In the genomic region with DNA sequence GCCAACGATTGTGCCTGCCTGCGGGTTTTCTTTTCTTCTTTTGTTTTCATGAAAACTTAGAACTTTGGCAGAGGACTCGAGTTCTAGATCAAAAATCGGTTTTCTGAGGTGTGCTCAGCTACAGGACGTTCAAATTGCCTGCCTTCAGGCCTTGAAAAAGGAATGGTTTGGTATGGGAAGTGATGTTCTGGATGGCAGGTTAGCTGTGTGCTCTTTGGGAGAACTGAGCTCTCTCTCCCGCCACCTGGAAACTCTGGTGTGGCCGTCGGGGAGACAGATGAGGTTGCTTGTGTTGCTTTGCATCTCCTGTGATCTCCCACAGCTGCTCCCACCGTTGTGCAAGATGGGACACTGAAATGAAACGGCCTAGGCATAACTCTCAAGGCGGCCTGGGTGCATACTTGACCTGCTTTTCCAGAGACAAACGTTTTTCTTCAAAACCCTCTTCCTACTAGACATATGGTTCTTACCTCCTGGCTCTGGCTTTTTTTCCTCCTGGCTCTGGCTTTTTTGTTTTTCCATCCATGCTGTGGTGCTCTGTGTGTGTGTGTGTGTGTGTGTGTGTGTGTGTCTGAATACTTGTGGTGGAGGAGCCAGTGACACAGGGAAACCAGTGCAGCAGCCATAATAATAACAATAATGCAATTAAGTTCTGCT, we compare ENCODE assay signal across 9 cellular contexts. TPM values are rescaled to one million over a fixed set of nuclear protein-coding genes. Genes with fewer than 3 reads are reported as not detected.
DNase-seq lines count a peak whose midpoint lies in the region; ATAC-seq, FAIRE-seq and TF ChIP-seq lines count a peak whose summit lies in the region.
"Had no signal": no experiment of that assay in that cellular context is flagged by ENCODE, and none has a peak within 500 bp of the region (broad histone marks: within the 10 kb centered on the region; RNA-seq: fewer than 3 reads in every experiment).

No MANE protein-coding gene starts in this region.

- H3K4me2 ChIP-seq in A549 = peak overlapping the region; percentile 80

- intact Hi-C loops in head of caudate nucleus (cut with DNase I) = loop anchor here (5.0 to 10.0 kb wide), 5 partner anchors 65 to 380 kb away; a partner anchor contains a TSS

- H3K4me1 Mint-ChIP-seq in activated CD8-positive, alpha-beta T cell treated with anti-CD3 and anti-CD28 coated beads, Interleukin-2, amount 10 ng/mL, durations not matched to agents 7 days and 5 days (ENCODE audit: low read depth) = peaks cover 8% of the 10 kb centered on the region

- H3K4me1 ChIP-seq in A549 = peaks cover 39% of the 10 kb centered on the region

- no peaks in the 10 kb centered on the region for H3K36me3 Mint-ChIP-seq in activated CD8-positive, alpha-beta T cell treated with anti-CD3 and anti-CD28 coated beads, Interleukin-2, amount 10 ng/mL, durations not matched to agents 7 days and 5 days (ENCODE audit: low read depth)

- peak in 1 of 2 experiments; percentile 12; a peak in 3 of 6 replicates for ATAC-seq in A549
- ATAC-seq in activated CD8-positive, alpha-beta T cell treated with anti-CD3 and anti-CD28 coated beads, Interleukin-2, amount 10 ng/mL, durations not matched to agents 7 days and 5 days = no peak
- ATAC-seq in GM21619 (IDR thresholded peaks at IDR 0.05; ENCODE audit: unreplicated experiment) = no peak
- no peak for ATAC-seq in GM21786 (IDR thresholded peaks at IDR 0.05; ENCODE audit: unreplicated experiment)

- no peaks in the 10 kb centered on the region for H3K9me3 ChIP-seq in A549
- H3K9me3 ChIP-seq: neutrophil had no signal

- POLR2A ChIA-PET in A549 (lab: Yijun Ruan, JAX) = interaction anchor here (1.6 to 2.4 kb wide), 2 partner anchors 85 to 88 kb away, joined by 3 to 6 read pairs; no protein-coding TSS in a partner anchor
- POLR2A ChIA-PET in activated CD8-positive, alpha-beta T cell treated with anti-CD3 and anti-CD28 coated beads, Interleukin-2, amount 10 ng/mL, durations not matched to agents 7 days and 5 days (lab: Charles Lee) = no interaction called here

- WGBS in A549 (ENCODE audit: missing lambda C conversion rate) = 5% methylated on average over 12 of the region's 12 CpGs

- TF ChIP-seq POLR2A in A549 (IDR thresholded peaks at IDR 0.05; ENCODE audit: low read length) = no peak

- TF ChIP-seq EP300 in A549 (IDR thresholded peaks at IDR 0.05) = no peak

- peaks cover 42% of the 10 kb centered on the region for H3K27me3 Mint-ChIP-seq in activated CD8-positive, alpha-beta T cell treated with anti-CD3 and anti-CD28 coated beads, Interleukin-2, amount 10 ng/mL, durations not matched to agents 7 days and 5 days (ENCODE audit: low read depth)

- no peaks in the 10 kb centered on the region for H3K9me3 Mint-ChIP-seq in activated CD8-positive, alpha-beta T cell treated with anti-CD3 and anti-CD28 coated beads, Interleukin-2, amount 10 ng/mL, durations not matched to agents 7 days and 5 days (ENCODE audit: insufficient read depth)

- H3K4me3 Mint-ChIP-seq in activated CD8-positive, alpha-beta T cell treated with anti-CD3 and anti-CD28 coated beads, Interleukin-2, amount 10 ng/mL, durations not matched to agents 7 days and 5 days = peak overlapping the region; percentile 60

- CTCF ChIA-PET in A549 (lab: Yijun Ruan, JAX) = interaction anchor here (0.8 to 2.9 kb wide), 10 partner anchors 10 to 312 kb away, joined by 3 to 13 read pairs (median 3); no protein-coding TSS in a partner anchor
- CTCF ChIA-PET in activated CD8-positive, alpha-beta T cell treated with anti-CD3 and anti-CD28 coated beads, Interleukin-2, amount 10 ng/mL, durations not matched to agents 7 days and 5 days (lab: Charles Lee) = no interaction called here

- no peak for TF ChIP-seq CTCF in A549 (IDR thresholded peaks at IDR 0.05)

- TF ChIP-seq RAD21 in A549 (conservative IDR thresholded peaks at IDR 0.05 in 1 of 2, IDR thresholded peaks at IDR 0.05 in 1 of 2) = no peak

- H3K27ac Mint-ChIP-seq in activated CD8-positive, alpha-beta T cell treated with anti-CD3 and anti-CD28 coated beads, Interleukin-2, amount 10 ng/mL, durations not matched to agents 7 days and 5 days = no peak overlapping the region

- FAIRE-seq in A549 (lab: Jason Lieb, UNC) = no peak

- peak overlapping the region; percentile 98 for H3K4me3 ChIP-seq in A549

- H3K27ac ChIP-seq in A549 = peak overlapping the region; percentile 91 to 94
- H3K27ac ChIP-seq: neutrophil had no signal

- DNase-seq in A549 (ENCODE audit: low read depth in 1 of 2, low spot score in 1 of 2) (peak in 1 of 2 experiments; percentile 36), H4 (ENCODE audit: low spot score) (peak; percentile 40), head of caudate nucleus (peak in 36 of 42 donors; percentile 2 to 64 (median 30)), putamen (ENCODE audit: low spot score) (peak; percentile 36), NAMALWA (ENCODE audit: low spot score) (no peak)
- no peak for DNase-seq in activated CD8-positive, alpha-beta T cell treated with anti-CD3 and anti-CD28 coated beads, Interleukin-2, amount 10 ng/mL, durations not matched to agents 7 days and 5 days

TF ChIP-seq in A549, 52 proteins besides CTCF, POLR2A, EP300 and RAD21:
- TF ChIP-seq RCOR1 (IDR thresholded peaks at IDR 0.05; ENCODE audit: low read depth, low read length) (no peak), KDM1A (IDR thresholded peaks at IDR 0.05; ENCODE audit: low read depth) (no peak), RFX5 (IDR thresholded peaks at IDR 0.05) (no peak), HOXA7 (CRISPR knock-in tag; IDR thresholded peaks at IDR 0.05) (no peak), HOXB13 (CRISPR knock-in tag; IDR thresholded peaks at IDR 0.05; ENCODE audit: low read depth) (no peak), NFE2L2 (conservative IDR thresholded peaks at IDR 0.05; ENCODE audit: low read length) (no peak), ZSCAN20 (CRISPR knock-in tag; IDR thresholded peaks at IDR 0.05) (no peak), CBX8 (IDR thresholded peaks at IDR 0.05) (no peak)
- TF ChIP-seq, protein P1, sequence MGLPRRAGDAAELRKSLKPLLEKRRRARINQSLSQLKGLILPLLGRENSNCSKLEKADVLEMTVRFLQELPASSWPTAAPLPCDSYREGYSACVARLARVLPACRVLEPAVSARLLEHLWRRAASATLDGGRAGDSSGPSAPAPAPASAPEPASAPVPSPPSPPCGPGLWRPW (IDR thresholded peaks at IDR 0.05) = no peak
- TF ChIP-seq, protein P2, sequence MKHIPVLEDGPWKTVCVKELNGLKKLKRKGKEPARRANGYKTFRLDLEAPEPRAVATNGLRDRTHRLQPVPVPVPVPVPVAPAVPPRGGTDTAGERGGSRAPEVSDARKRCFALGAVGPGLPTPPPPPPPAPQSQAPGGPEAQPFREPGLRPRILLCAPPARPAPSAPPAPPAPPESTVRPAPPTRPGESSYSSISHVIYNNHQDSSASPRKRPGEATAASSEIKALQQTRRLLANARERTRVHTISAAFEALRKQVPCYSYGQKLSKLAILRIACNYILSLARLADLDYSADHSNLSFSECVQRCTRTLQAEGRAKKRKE (CRISPR knock-in tag; IDR thresholded peaks at IDR 0.05; ENCODE audit: low read depth) = no peak

RNA-seq across cellular contexts. Expression of a gene that starts 2.0 kb away (rescaled TPM):
- polyA plus RNA-seq in A549 (2011; rRNA removed) (33.9 and 36.5 TPM in 2 replicates), A549 (2017; fragmentation: RNase III; extraction: RNeasy Plus Mini Kit Qiagen cat#74134 plus additional on column Dnase treatment) (23.0 to 27.9 TPM (median 24.6 TPM) in 3 replicates)
- polyA plus RNA-seq in A549 (2012; cell fraction: cytosol; rRNA removed) = 8.9 and 10.5 TPM in 2 replicates
- 7.2 and 11.8 TPM in 2 replicates for polyA plus RNA-seq in A549 (2012; cell fraction: nucleus; rRNA removed)
- 9.3 and 11.1 TPM in 2 replicates for polyA minus RNA-seq in A549 (2011; rRNA and poly(A)+ RNA removed)
- 7.7 and 10.6 TPM in 2 replicates for total RNA-seq in H4 (2014; rRNA removed; shearing (Covaris generic))
- under 1 TPM; 0.05 to 0.21 TPM for total RNA-seq in activated CD8-positive, alpha-beta T cell treated with anti-CD3 and anti-CD28 coated beads, Interleukin-2, amount 10 ng/mL, durations not matched to agents 7 days and 5 days

Comparison
In these comparisons a context has a peak if more than half of its experiments do, and no peak if none do; other contexts are left out.
1. DNase-seq: peak in H4 (single experiment), head of caudate nucleus (36 of 42) and putamen (single experiment); none in activated CD8-positive, alpha-beta T cell treated with anti-CD3 and anti-CD28 coated beads, Interleukin-2, amount 10 ng/mL, durations not matched to agents 7 days and 5 days (single experiment) and NAMALWA (single experiment).